In genomic region chr2:9630750-9631483, GRCh38 we compare ENCODE assay signal across 1 cellular context.
TF ChIP-seq lines count a peak whose summit lies in the region.

Gene YWHAQ, minus strand, starts transcription at chr2:9630997. Its CDS starts 545 bp downstream, at chr2:9630452.

TF ChIP-seq in HepG2, 621 proteins besides CTCF, POLR2A, EP300 and RAD21 (continued from another document and continues in another):
- TF ChIP-seq ZNF569 (CRISPR knock-in tag; IDR thresholded peaks at IDR 0.05; ENCODE audit: borderline replicate concordance) (no peak), HMGXB3 (CRISPR knock-in tag; IDR thresholded peaks at IDR 0.05; ENCODE audit: borderline replicate concordance) (peak; percentile 62; the same call in 1 of the 2 replicates), HES4 (CRISPR knock-in tag; IDR thresholded peaks at IDR 0.05; ENCODE audit: borderline replicate concordance) (peak; percentile 96), HNF4G (IDR thresholded peaks at IDR 0.05; ENCODE audit: borderline replicate concordance, low read depth, low read length) (peak; percentile 39; the same call in 1 of the 2 replicates), HNF4G (CRISPR knock-in tag; IDR thresholded peaks at IDR 0.05; ENCODE audit: borderline replicate concordance, low read depth) (0 out of 2 replicates have a peak, but pooled peaks have one; percentile 45), SMARCE1 (IDR thresholded peaks at IDR 0.05; ENCODE audit: borderline replicate concordance) (no peak), ZNF605 (CRISPR knock-in tag; IDR thresholded peaks at IDR 0.05) (no peak), RERE (CRISPR knock-in tag; IDR thresholded peaks at IDR 0.05; ENCODE audit: low read depth) (no peak; the same call in 1 of the 2 replicates), AHDC1 (CRISPR knock-in tag; IDR thresholded peaks at IDR 0.05; ENCODE audit: borderline replicate concordance) (no peak), CBX5 (CRISPR knock-in tag; IDR thresholded peaks at IDR 0.05; ENCODE audit: borderline replicate concordance) (no peak), ZNF24 (IDR thresholded peaks at IDR 0.05) (no peak), LRRFIP1 (CRISPR knock-in tag; conservative IDR thresholded peaks at IDR 0.05) (no peak), ZNF253 (CRISPR knock-in tag; IDR thresholded peaks at IDR 0.05; ENCODE audit: borderline replicate concordance) (no peak), DNMT3B (CRISPR knock-in tag; conservative IDR thresholded peaks at IDR 0.05) (peak; percentile 58; the same call in 1 of the 2 replicates), BRF2 (CRISPR knock-in tag; IDR thresholded peaks at IDR 0.05) (peak; percentile 84; the same call in 1 of the 2 replicates), NONO (IDR thresholded peaks at IDR 0.05) (no peak), NONO (CRISPR knock-in tag; conservative IDR thresholded peaks at IDR 0.05) (peak; percentile 88), ARID3A (IDR thresholded peaks at IDR 0.05; ENCODE audit: low read depth, low read length) (no peak; the same call in 1 of the 2 replicates), HMG20A (CRISPR knock-in tag; IDR thresholded peaks at IDR 0.05; ENCODE audit: borderline replicate concordance) (no peak), ZNF292 (CRISPR knock-in tag; IDR thresholded peaks at IDR 0.05; ENCODE audit: borderline replicate concordance, low read depth) (no peak; the same call in 1 of the 2 replicates), ZSCAN25 (CRISPR knock-in tag; IDR thresholded peaks at IDR 0.05) (peak; percentile 48; the same call in 1 of the 2 replicates), MAF1 (CRISPR knock-in tag; IDR thresholded peaks at IDR 0.05; ENCODE audit: borderline replicate concordance) (peak; percentile 85; the same call in 1 of the 2 replicates), ZNF414 (CRISPR knock-in tag; IDR thresholded peaks at IDR 0.05) (no peak), JUNB (CRISPR knock-in tag; IDR thresholded peaks at IDR 0.05; ENCODE audit: borderline replicate concordance) (no peak), ZKSCAN1 (IDR thresholded peaks at IDR 0.05; ENCODE audit: low read length) (peak; percentile 8; the same call in 1 of the 2 replicates), ZBTB3 (CRISPR knock-in tag; IDR thresholded peaks at IDR 0.05; ENCODE audit: borderline replicate concordance, low read depth) (peak; percentile 78; the same call in 1 of the 2 replicates), ZNF776 (CRISPR knock-in tag; IDR thresholded peaks at IDR 0.05) (peak; percentile 20; the same call in 1 of the 2 replicates), HNF1B (CRISPR knock-in tag; IDR thresholded peaks at IDR 0.05) (peak; percentile 92), HDAC6 (IDR thresholded peaks at IDR 0.05; ENCODE audit: low read depth, low read length) (no peak), SALL1 (CRISPR knock-in tag; IDR thresholded peaks at IDR 0.05) (peak; percentile 79; the same call in 1 of the 2 replicates)
